22 cellular contexts compared by ENCODE assay signal in the genomic region with DNA sequence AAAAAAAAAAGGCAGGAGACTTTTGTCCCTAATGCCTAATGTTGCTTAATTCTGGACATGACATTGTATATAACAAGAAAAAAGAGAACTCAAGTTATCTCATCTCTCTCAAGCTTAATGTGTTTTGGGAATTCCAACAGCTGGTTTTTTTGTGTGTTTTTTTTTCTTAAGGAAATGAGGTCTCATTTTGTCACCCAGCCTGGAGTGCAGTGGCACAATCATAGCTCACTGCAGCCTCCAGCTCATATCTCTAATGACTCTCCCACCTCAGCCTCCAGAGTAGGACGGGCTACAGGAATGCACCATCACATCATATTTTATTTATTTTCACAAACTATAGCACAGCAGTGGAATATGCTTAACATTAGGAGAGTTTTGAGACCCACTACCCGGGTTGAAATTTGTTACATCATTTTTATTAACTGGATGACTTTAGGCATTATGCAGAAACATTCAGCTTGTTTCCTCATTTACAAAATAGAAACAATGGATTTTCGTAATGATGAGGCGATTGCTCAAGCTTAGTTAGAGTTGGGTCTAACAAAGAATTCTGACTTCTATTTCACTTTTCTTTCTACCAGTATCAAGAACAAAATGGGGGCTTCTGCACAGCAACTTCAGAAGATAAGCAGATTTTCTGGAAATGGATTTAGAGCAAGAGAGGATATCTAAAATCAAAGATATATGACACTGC.
"Had no signal": no experiment of that assay in that cellular context is flagged by ENCODE, and none has a peak within 500 bp of the region (broad histone marks: within the 10 kb centered on the region; RNA-seq: fewer than 3 reads in every experiment).

No MANE protein-coding gene starts in this region.

- H3K27ac Mint-ChIP-seq: activated CD4-positive, alpha-beta memory T cell treated with anti-CD3 and anti-CD28 coated beads, Interleukin-2, amount 10 ng/mL, durations not matched to agents 7 days and 5 days; activated CD8-positive, alpha-beta memory T cell treated with anti-CD3 and anti-CD28 coated beads, Interleukin-2, amount 10 ng/mL, durations not matched to agents 7 days and 5 days; activated naive CD4-positive, alpha-beta T cell treated with anti-CD3 and anti-CD28 coated beads, Interleukin-2, amount 10 ng/mL, durations not matched to agents 7 days and 5 days; activated naive CD8-positive, alpha-beta T cell treated with anti-CD3 and anti-CD28 coated beads, Interleukin-2, amount 50 U/mL, for 24 hours; stimulated activated memory B cell treated with anti-CD40 and anti-IgM and Interleukin-4, amounts not matched to agents 10 μg/mL and 1 μg/mL and 100 μg/mL, for 72 hours had no signal

- H3K4me1 Mint-ChIP-seq: activated naive CD8-positive, alpha-beta T cell treated with anti-CD3 and anti-CD28 coated beads, Interleukin-2, amount 50 U/mL, for 24 hours had no signal

- H3K4me3 ChIP-seq: coronary artery, esophagus muscularis mucosa, gastrocnemius medialis, stomach, suprapubic skin, tibial nerve had no signal

- H3K9me3 Mint-ChIP-seq: activated CD4-positive, alpha-beta memory T cell treated with anti-CD3 and anti-CD28 coated beads, Interleukin-2, amount 10 ng/mL, durations not matched to agents 7 days and 5 days; activated naive CD4-positive, alpha-beta T cell treated with anti-CD3 and anti-CD28 coated beads, Interleukin-2, amount 10 ng/mL, durations not matched to agents 7 days and 5 days; activated naive CD8-positive, alpha-beta T cell treated with anti-CD3 and anti-CD28 coated beads, Interleukin-2, amount 50 U/mL, for 24 hours; natural killer cell treated with Interleukin-12 subunit alpha and Interleukin-12 subunit beta and Interleukin-15 and Interleukin-18, amount 100 ng/mL, for 72 hours; stimulated activated memory B cell treated with anti-CD40 and anti-IgM and Interleukin-4, amounts not matched to agents 10 μg/mL and 1 μg/mL and 100 μg/mL, for 72 hours had no signal

- H2AFZ ChIP-seq: parathyroid adenoma had no signal

- H3K9me3 ChIP-seq: esophagus muscularis mucosa, gastrocnemius medialis, stomach, suprapubic skin, tibial nerve had no signal

- H3K36me3 ChIP-seq: esophagus muscularis mucosa, gastrocnemius medialis, stomach, suprapubic skin, tibial nerve had no signal

- H3K36me3 Mint-ChIP-seq: natural killer cell treated with Interleukin-12 subunit alpha and Interleukin-12 subunit beta and Interleukin-15 and Interleukin-18, amount 100 ng/mL, for 72 hours had no signal

- DNase-seq: activated CD4-positive, alpha-beta memory T cell treated with anti-CD3 and anti-CD28 coated beads, Interleukin-2, amount 10 ng/mL, durations not matched to agents 7 days and 5 days; activated CD4-positive, alpha-beta T cell treated with anti-CD3 and anti-CD28 coated beads for 4 hours; activated CD4-positive, CD25-positive, alpha-beta regulatory T cell; activated CD8-positive, alpha-beta memory T cell treated with anti-CD3 and anti-CD28 coated beads, Interleukin-2, amount 10 ng/mL, durations not matched to agents 7 days and 5 days; activated effector memory CD4-positive, alpha-beta T cell treated with anti-CD3 and anti-CD28 coated beads, Interleukin-2, amount 50 U/mL, for 16 hours; activated naive CD4-positive, alpha-beta T cell treated with anti-CD3 and anti-CD28 coated beads, Interleukin-2, amount 10 ng/mL, durations not matched to agents 7 days and 5 days; activated naive CD8-positive, alpha-beta T cell treated with anti-CD3 and anti-CD28 coated beads, Interleukin-2, amount 50 U/mL, for 24 hours; activated T-cell treated with anti-CD3 and anti-CD28 coated beads for 4 hours; cerebellar nuclear complex; gastrocnemius medialis; head of caudate nucleus; left ventricle myocardium superior; mammary epithelial cell; midbrain; stomach had no signal

- H3K79me2 ChIP-seq: parathyroid adenoma had no signal

- H3K4me1 ChIP-seq: esophagus muscularis mucosa, gastrocnemius medialis, parathyroid adenoma, suprapubic skin, tibial nerve had no signal

- H3K4me3 Mint-ChIP-seq: activated CD4-positive, alpha-beta memory T cell treated with anti-CD3 and anti-CD28 coated beads, Interleukin-2, amount 10 ng/mL, durations not matched to agents 7 days and 5 days; activated CD8-positive, alpha-beta memory T cell treated with anti-CD3 and anti-CD28 coated beads, Interleukin-2, amount 10 ng/mL, durations not matched to agents 7 days and 5 days; activated naive CD4-positive, alpha-beta T cell treated with anti-CD3 and anti-CD28 coated beads, Interleukin-2, amount 10 ng/mL, durations not matched to agents 7 days and 5 days; activated naive CD8-positive, alpha-beta T cell treated with anti-CD3 and anti-CD28 coated beads, Interleukin-2, amount 50 U/mL, for 24 hours; natural killer cell treated with Interleukin-12 subunit alpha and Interleukin-12 subunit beta and Interleukin-15 and Interleukin-18, amount 100 ng/mL, for 72 hours; stimulated activated memory B cell treated with anti-CD40 and anti-IgM and Interleukin-4, amounts not matched to agents 10 μg/mL and 1 μg/mL and 100 μg/mL, for 72 hours had no signal

- H3K27me3 Mint-ChIP-seq: activated CD4-positive, alpha-beta memory T cell treated with anti-CD3 and anti-CD28 coated beads, Interleukin-2, amount 10 ng/mL, durations not matched to agents 7 days and 5 days; activated CD8-positive, alpha-beta memory T cell treated with anti-CD3 and anti-CD28 coated beads, Interleukin-2, amount 10 ng/mL, durations not matched to agents 7 days and 5 days; activated naive CD8-positive, alpha-beta T cell treated with anti-CD3 and anti-CD28 coated beads, Interleukin-2, amount 50 U/mL, for 24 hours; natural killer cell treated with Interleukin-12 subunit alpha and Interleukin-12 subunit beta and Interleukin-15 and Interleukin-18, amount 100 ng/mL, for 72 hours; stimulated activated memory B cell treated with anti-CD40 and anti-IgM and Interleukin-4, amounts not matched to agents 10 μg/mL and 1 μg/mL and 100 μg/mL, for 72 hours had no signal

- H3K27ac ChIP-seq: coronary artery, esophagus muscularis mucosa, gastrocnemius medialis, parathyroid adenoma, stomach, suprapubic skin, tibial nerve had no signal
